Comparison of ENCODE assay signal across 24 cellular contexts in the genomic region with DNA sequence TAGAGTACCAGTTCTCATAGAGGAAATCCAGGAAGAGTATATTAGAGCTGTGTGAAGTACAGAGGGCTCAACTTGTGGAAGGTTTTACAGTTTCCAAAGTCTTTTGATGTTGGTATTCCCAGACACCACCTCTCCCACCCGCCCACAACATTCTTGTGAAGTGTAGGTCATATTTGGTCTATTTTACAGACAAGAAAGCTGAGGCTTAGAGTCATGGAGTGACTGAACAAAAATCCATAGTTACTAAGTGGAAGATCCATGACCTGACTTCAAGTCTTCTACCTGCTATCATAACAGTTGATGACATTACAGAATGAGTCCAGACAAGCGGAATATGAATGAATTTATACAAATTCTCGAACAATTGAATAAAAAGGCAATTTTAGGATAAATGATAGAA.
A peak's percentile ranks its signal among the peaks of the same experiment; 100 is the strongest.
DNase-seq lines count a peak whose midpoint lies in the region; ATAC-seq, FAIRE-seq and TF ChIP-seq lines count a peak whose summit lies in the region.
"Had no signal": no experiment of that assay in that cellular context is flagged by ENCODE, and none has a peak within 500 bp of the region (broad histone marks: within the 10 kb centered on the region; RNA-seq: fewer than 3 reads in every experiment).

No MANE protein-coding gene starts in this region.

- H3K27ac Mint-ChIP-seq in astrocyte (ENCODE audit: unreplicated experiment) = no peak overlapping the region
- H3K27ac Mint-ChIP-seq: CD4-positive, alpha-beta memory T cell had no signal

- no peaks in the 10 kb centered on the region for H3K36me3 Mint-ChIP-seq in astrocyte (ENCODE audit: low read depth, unreplicated experiment)
- H3K36me3 Mint-ChIP-seq in activated T-cell treated with anti-CD3 and anti-CD28 coated beads, Interleukin-2, amount 50 U/mL, for 4 hours (ENCODE audit: insufficient read depth) = no peaks in the 10 kb centered on the region
- H3K36me3 Mint-ChIP-seq: CD4-positive, alpha-beta memory T cell had no signal

- H3K27me3 Mint-ChIP-seq in astrocyte (ENCODE audit: low read depth, unreplicated experiment) = no peaks in the 10 kb centered on the region
- H3K27me3 Mint-ChIP-seq in activated T-cell treated with anti-CD3 and anti-CD28 coated beads, Interleukin-2, amount 50 U/mL, for 4 hours (ENCODE audit: low read depth) = peaks cover 4% of the 10 kb centered on the region

- no peaks in the 10 kb centered on the region for H3K9me3 ChIP-seq in astrocyte (ENCODE audit: insufficient read depth, low read depth, low read length)
- H3K9me3 ChIP-seq: Peyer's patch, SK-N-SH had no signal

- H3K9me3 Mint-ChIP-seq in astrocyte (ENCODE audit: unreplicated experiment) = peaks cover 6% of the 10 kb centered on the region
- H3K9me3 Mint-ChIP-seq in activated T-cell treated with anti-CD3 and anti-CD28 coated beads, Interleukin-2, amount 50 U/mL, for 4 hours = peaks cover 8% of the 10 kb centered on the region

- no peak overlapping the region for H2AFZ ChIP-seq in astrocyte (ENCODE audit: low read depth, low read length)

- FAIRE-seq in astrocyte (lab: Jason Lieb, UNC) = peak; percentile 45
- FAIRE-seq: GM12878, H1 had no signal

- no peak for ATAC-seq in activated T-cell treated with anti-CD3 and anti-CD28 coated beads, Interleukin-2, amount 50 U/mL, for 4 hours
- no peak for ATAC-seq in HG03135 (IDR thresholded peaks at IDR 0.05; ENCODE audit: unreplicated experiment)
- ATAC-seq: GM12878 had no signal

- no peaks in the 10 kb centered on the region for H3K27me3 ChIP-seq in astrocyte (ENCODE audit: insufficient read depth, low read length)
- H3K27me3 ChIP-seq: MG63, Peyer's patch had no signal

- no peak overlapping the region for H3K4me3 ChIP-seq in astrocyte (ENCODE audit: insufficient read depth, low read depth, low read length)
- H3K4me3 ChIP-seq: GM12878, MG63, Peyer's patch had no signal

- no peaks in the 10 kb centered on the region for H4K20me1 ChIP-seq in astrocyte (ENCODE audit: insufficient read depth, low read length)

- no peak overlapping the region for H3K27ac ChIP-seq in astrocyte (ENCODE audit: low read depth, low read length)
- H3K27ac ChIP-seq: Peyer's patch had no signal

- H3K4me3 Mint-ChIP-seq in astrocyte (ENCODE audit: unreplicated experiment) = no peak overlapping the region
- H3K4me3 Mint-ChIP-seq in activated T-cell treated with anti-CD3 and anti-CD28 coated beads, Interleukin-2, amount 50 U/mL, for 4 hours = no peak overlapping the region
- H3K4me3 Mint-ChIP-seq: CD4-positive, alpha-beta memory T cell had no signal

- TF ChIP-seq CTCF in astrocyte (IDR thresholded peaks at IDR 0.05; ENCODE audit: insufficient read depth, low read depth, low read length) = no peak

- H3K9ac ChIP-seq in astrocyte (ENCODE audit: low read length) = no peak overlapping the region
- H3K9ac ChIP-seq: SK-N-SH had no signal

- H3K79me2 ChIP-seq in astrocyte (ENCODE audit: insufficient read depth, low read length) = no peaks in the 10 kb centered on the region

- H3K4me1 ChIP-seq in astrocyte (ENCODE audit: insufficient read depth, low read length) = no peaks in the 10 kb centered on the region
- H3K4me1 ChIP-seq: Peyer's patch had no signal

- H3K4me2 ChIP-seq in astrocyte (ENCODE audit: low read length) = no peak overlapping the region
- H3K4me2 ChIP-seq: SK-N-SH had no signal

- DNase-seq in H4 (ENCODE audit: low spot score) (peak; percentile 11), NCI-H226 (peak; percentile 56), astrocyte (ENCODE audit: low read depth) (peak; percentile 51), iris pigment epithelial cell (ENCODE audit: low read depth) (peak; percentile 9), T-helper 1 cell (no peak)
- DNase-seq in activated T-cell treated with anti-CD3 and anti-CD28 coated beads, Interleukin-2, amount 50 U/mL, for 4 hours = no peak
- DNase-seq: C1 segment of cervical spinal cord; CD4-positive, alpha-beta memory T cell; COR-L47; DMS53; MG63; NCI-H1105 treated with DMSO at 0.1 percent for 48 hours; NCI-H146; NCI-H1930; NCI-H2107; NCI-H446; NCI-H524 treated with DMSO at 0.1 percent for 48 hours; NCI-H774; Peyer's patch; SK-N-SH; SW 1271 had no signal

- H3K4me1 Mint-ChIP-seq in astrocyte (ENCODE audit: low read depth, unreplicated experiment) = peaks cover 5% of the 10 kb centered on the region
- H3K4me1 Mint-ChIP-seq in activated T-cell treated with anti-CD3 and anti-CD28 coated beads, Interleukin-2, amount 50 U/mL, for 4 hours (ENCODE audit: low read depth) = no peaks in the 10 kb centered on the region
- H3K4me1 Mint-ChIP-seq: CD4-positive, alpha-beta memory T cell had no signal

- H3K36me3 ChIP-seq in astrocyte (ENCODE audit: insufficient read depth, low read length) = no peaks in the 10 kb centered on the region
- H3K36me3 ChIP-seq: MG63, Peyer's patch had no signal

Comparison
In these comparisons a context has a peak if more than half of its experiments do, and no peak if none do; other contexts are left out.
1. DNase-seq: peak in H4 (single experiment), NCI-H226 (single experiment), astrocyte (single experiment) and iris pigment epithelial cell (single experiment); none in T-helper 1 cell (0 of 5) and activated T-cell treated with anti-CD3 and anti-CD28 coated beads, Interleukin-2, amount 50 U/mL, for 4 hours (single experiment).